Comparison of ENCODE assay signal across 15 cellular contexts in the genomic region with DNA sequence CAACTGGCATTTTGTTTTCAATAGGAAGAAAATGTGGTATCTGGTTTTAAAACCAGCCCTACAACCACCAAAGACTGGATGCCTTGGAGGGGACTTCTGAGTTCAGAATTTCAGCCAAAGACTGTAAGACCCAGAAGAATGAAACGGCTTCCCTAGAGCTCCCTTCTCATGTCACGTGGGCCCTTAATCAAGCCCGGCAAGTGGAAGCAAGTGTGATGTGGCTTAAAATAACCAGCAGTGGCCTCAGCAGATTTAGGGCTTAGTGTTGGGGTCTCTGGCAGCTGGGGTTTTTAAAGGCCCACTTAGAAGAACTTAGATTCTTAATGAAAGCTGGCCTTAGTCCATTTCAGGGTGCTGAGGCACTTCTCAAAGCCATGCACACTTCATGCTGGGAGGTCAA.
DNase-seq lines count a peak whose midpoint lies in the region; ATAC-seq, FAIRE-seq and TF ChIP-seq lines count a peak whose summit lies in the region.
"Had no signal": no experiment of that assay in that cellular context is flagged by ENCODE, and none has a peak within 500 bp of the region (broad histone marks: within the 10 kb centered on the region; RNA-seq: fewer than 3 reads in every experiment).

No MANE protein-coding gene starts in this region.

- H3K4me2 ChIP-seq in K562 (ENCODE audit: insufficient read depth, low read length) = no peak overlapping the region
- H3K4me2 ChIP-seq: BLaER1 had no signal

- H3K27me3 ChIP-seq in cardiac muscle cell (no peaks in the 10 kb centered on the region), K562 (ENCODE audit: control insufficient read depth in 2 of 2, insufficient read depth in 2 of 2, low read length in 2 of 2) (no peaks in the 10 kb centered on the region; a peak in 2 of 5 replicates), right cardiac atrium (ENCODE audit: control insufficient read depth, insufficient read depth) (no peaks in the 10 kb centered on the region)
- H3K27me3 ChIP-seq: BLaER1 had no signal

- H3K9me1 ChIP-seq in K562 (ENCODE audit: control insufficient read depth, insufficient read depth, low read length) = no peaks in the 10 kb centered on the region

- no peaks in the 10 kb centered on the region; the same call in 1 of the 2 replicates for H4K20me1 ChIP-seq in K562 (replicated peaks; ENCODE audit: control insufficient read depth, insufficient read depth, low read length)
- H4K20me1 ChIP-seq: BLaER1 had no signal

- no peak for TF ChIP-seq EP300 in K562 (IDR thresholded peaks at IDR 0.05; ENCODE audit: low read length)

- intact Hi-C loops in cardiac septum (cut with DNase I) = loop anchor here (2.0 to 5.0 kb wide), 2 partner anchors 17 to 125 kb away; no protein-coding TSS in a partner anchor
- intact Hi-C loops in K562 (cut with micrococcal nuclease) = no loop called here
- intact Hi-C loops in right cardiac atrium (cut with DNase I) = no loop called here

- BruUV-seq in K562 (replicated peaks; lab: Mats Ljungman, UMichigan) = no TSS peak

- in situ Hi-C loops in K562 (cut with MboI) = loop anchor here (10.0 to 25.0 kb wide), 2 partner anchors 267 to 505 kb away; a partner anchor contains a TSS

- no peak overlapping the region for H3K9ac ChIP-seq in K562 (ENCODE audit: insufficient read depth in 1 of 2, low read depth in 2 of 2, low read length in 2 of 2)
- H3K9ac ChIP-seq: BLaER1 had no signal

- no peak for FAIRE-seq in K562 (lab: Jason Lieb, UNC)
- FAIRE-seq: HTR-8/SVneo had no signal

- H2AFZ ChIP-seq in K562 (ENCODE audit: low read depth, low read length) = no peak overlapping the region

- H3K79me2 ChIP-seq in K562 (ENCODE audit: control insufficient read depth, insufficient read depth, low read length) = no peaks in the 10 kb centered on the region

- no peak for ATAC-seq in K562
- peak in 1 of 2 donors; percentile 36 for ATAC-seq in right cardiac atrium
- ATAC-seq in GM18907 (IDR thresholded peaks at IDR 0.05; ENCODE audit: unreplicated experiment) = no peak

- peaks cover 4% of the 10 kb centered on the region for H3K36me3 ChIP-seq in cardiac muscle cell
- no peaks in the 10 kb centered on the region for H3K36me3 ChIP-seq in K562 (ENCODE audit: control insufficient read depth, insufficient read depth, low read length)
- H3K36me3 ChIP-seq: BLaER1 had no signal

- peak overlapping the region; percentile 70 for H3K27ac ChIP-seq in cardiac muscle cell
- H3K27ac ChIP-seq in K562 (ENCODE audit: extremely low read depth, low read depth, low read length) = no peak overlapping the region
- H3K27ac ChIP-seq in right cardiac atrium (ENCODE audit: low read length) = peak overlapping the region; percentile 6
- no peak overlapping the region for H3K27ac ChIP-seq in RWPE1
- H3K27ac ChIP-seq: BLaER1 had no signal

- 0% methylated on average over 3 of the region's 3 CpGs for WGBS in K562 (ENCODE audit: insufficient coverage, low coverage, missing lambda C conversion rate)
- WGBS in right cardiac atrium = 52% methylated on average over 3 of the region's 3 CpGs

- TF ChIP-seq RAD21 in K562 (CRISPR knock-in tag; conservative IDR thresholded peaks at IDR 0.05 in 1 of 2, IDR thresholded peaks at IDR 0.05 in 1 of 2) = no peak

- CTCF ChIA-PET in K562 (lab: Yijun Ruan, JAX; ENCODE audit: low intra/inter-chr PET ratio) (no interaction called here), RWPE1 (lab: Yijun Ruan, JAX) (no interaction called here)

- H3K9me3 ChIP-seq in cardiac muscle cell (ENCODE audit: low read depth) (no peaks in the 10 kb centered on the region), K562 (replicated peaks; ENCODE audit: control insufficient read depth, insufficient read depth, low read depth, low read length) (no peaks in the 10 kb centered on the region), right cardiac atrium (ENCODE audit: control insufficient read depth, low read length) (no peaks in the 10 kb centered on the region)
- H3K9me3 ChIP-seq: BLaER1 had no signal

- peaks cover 39% of the 10 kb centered on the region for H3K4me1 ChIP-seq in cardiac muscle cell (ENCODE audit: low read depth)
- H3K4me1 ChIP-seq in K562 (replicated peaks in 1 of 2; ENCODE audit: control insufficient read depth in 2 of 2, insufficient read depth in 2 of 2, low read length in 2 of 2) = no peaks in the 10 kb centered on the region
- no peaks in the 10 kb centered on the region for H3K4me1 ChIP-seq in right cardiac atrium (ENCODE audit: control insufficient read depth, insufficient read depth, low read length)
- H3K4me1 ChIP-seq: BLaER1 had no signal

- no peak for TF ChIP-seq POLR2A in K562 (conservative IDR thresholded peaks at IDR 0.05)

- POLR2A ChIA-PET in K562 (lab: Yijun Ruan, JAX) (no interaction called here), RWPE1 (lab: Yijun Ruan, JAX; ENCODE audit: low non-redundant PET) (no interaction called here)

- no peak overlapping the region for H3K4me3 ChIP-seq in cardiac muscle cell
- no peak overlapping the region for H3K4me3 ChIP-seq in K562
- H3K4me3 ChIP-seq in right cardiac atrium (ENCODE audit: low read length) = no peak overlapping the region
- H3K4me3 ChIP-seq: BLaER1 had no signal

- peak in 1 of 2 donors; percentile 76 for DNase-seq in cardiac muscle cell (ENCODE audit: low read depth in 1 of 2, low spot score in 1 of 2)
- no peak for DNase-seq in cardiac septum (ENCODE audit: low spot score)
- DNase-seq in K562 (ENCODE audit: extremely low read depth in 1 of 4, low spot score in 3 of 4) = no peak
- no peak for DNase-seq in right cardiac atrium
- no peak for DNase-seq in RWPE1 (ENCODE audit: low spot score)
- DNase-seq in HuH-7 (ENCODE audit: low spot score) = no peak
- DNase-seq: 8988T; AML-193; CD4-positive, CD25-positive, alpha-beta regulatory T cell; DMS53; HCEC 1CT; HFFc6 had no signal

- TF ChIP-seq CTCF in cardiac muscle cell (IDR thresholded peaks at IDR 0.05; ENCODE audit: low read depth, low read length) (no peak), K562 (IDR thresholded peaks at IDR 0.05 in 2 of 3, conservative IDR thresholded peaks at IDR 0.05 in 1 of 3; ENCODE audit: insufficient read depth in 2 of 3, low read depth in 1 of 3, low read length in 3 of 3) (no peak), RWPE1 (conservative IDR thresholded peaks at IDR 0.05; ENCODE audit: low read depth) (no peak)

TF ChIP-seq in K562, 482 proteins besides CTCF, POLR2A, EP300 and RAD21:
- no peak for TF ChIP-seq ZNF696 (CRISPR knock-in tag; conservative IDR thresholded peaks at IDR 0.05)
- TF ChIP-seq, protein P1, sequence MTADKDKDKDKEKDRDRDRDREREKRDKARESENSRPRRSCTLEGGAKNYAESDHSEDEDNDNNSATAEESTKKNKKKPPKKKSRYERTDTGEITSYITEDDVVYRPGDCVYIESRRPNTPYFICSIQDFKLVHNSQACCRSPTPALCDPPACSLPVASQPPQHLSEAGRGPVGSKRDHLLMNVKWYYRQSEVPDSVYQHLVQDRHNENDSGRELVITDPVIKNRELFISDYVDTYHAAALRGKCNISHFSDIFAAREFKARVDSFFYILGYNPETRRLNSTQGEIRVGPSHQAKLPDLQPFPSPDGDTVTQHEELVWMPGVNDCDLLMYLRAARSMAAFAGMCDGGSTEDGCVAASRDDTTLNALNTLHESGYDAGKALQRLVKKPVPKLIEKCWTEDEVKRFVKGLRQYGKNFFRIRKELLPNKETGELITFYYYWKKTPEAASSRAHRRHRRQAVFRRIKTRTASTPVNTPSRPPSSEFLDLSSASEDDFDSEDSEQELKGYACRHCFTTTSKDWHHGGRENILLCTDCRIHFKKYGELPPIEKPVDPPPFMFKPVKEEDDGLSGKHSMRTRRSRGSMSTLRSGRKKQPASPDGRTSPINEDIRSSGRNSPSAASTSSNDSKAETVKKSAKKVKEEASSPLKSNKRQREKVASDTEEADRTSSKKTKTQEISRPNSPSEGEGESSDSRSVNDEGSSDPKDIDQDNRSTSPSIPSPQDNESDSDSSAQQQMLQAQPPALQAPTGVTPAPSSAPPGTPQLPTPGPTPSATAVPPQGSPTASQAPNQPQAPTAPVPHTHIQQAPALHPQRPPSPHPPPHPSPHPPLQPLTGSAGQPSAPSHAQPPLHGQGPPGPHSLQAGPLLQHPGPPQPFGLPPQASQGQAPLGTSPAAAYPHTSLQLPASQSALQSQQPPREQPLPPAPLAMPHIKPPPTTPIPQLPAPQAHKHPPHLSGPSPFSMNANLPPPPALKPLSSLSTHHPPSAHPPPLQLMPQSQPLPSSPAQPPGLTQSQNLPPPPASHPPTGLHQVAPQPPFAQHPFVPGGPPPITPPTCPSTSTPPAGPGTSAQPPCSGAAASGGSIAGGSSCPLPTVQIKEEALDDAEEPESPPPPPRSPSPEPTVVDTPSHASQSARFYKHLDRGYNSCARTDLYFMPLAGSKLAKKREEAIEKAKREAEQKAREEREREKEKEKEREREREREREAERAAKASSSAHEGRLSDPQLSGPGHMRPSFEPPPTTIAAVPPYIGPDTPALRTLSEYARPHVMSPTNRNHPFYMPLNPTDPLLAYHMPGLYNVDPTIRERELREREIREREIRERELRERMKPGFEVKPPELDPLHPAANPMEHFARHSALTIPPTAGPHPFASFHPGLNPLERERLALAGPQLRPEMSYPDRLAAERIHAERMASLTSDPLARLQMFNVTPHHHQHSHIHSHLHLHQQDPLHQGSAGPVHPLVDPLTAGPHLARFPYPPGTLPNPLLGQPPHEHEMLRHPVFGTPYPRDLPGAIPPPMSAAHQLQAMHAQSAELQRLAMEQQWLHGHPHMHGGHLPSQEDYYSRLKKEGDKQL (CRISPR knock-in tag; IDR thresholded peaks at IDR 0.05; ENCODE audit: borderline replicate concordance) = no peak
- TF ChIP-seq, protein P2, sequence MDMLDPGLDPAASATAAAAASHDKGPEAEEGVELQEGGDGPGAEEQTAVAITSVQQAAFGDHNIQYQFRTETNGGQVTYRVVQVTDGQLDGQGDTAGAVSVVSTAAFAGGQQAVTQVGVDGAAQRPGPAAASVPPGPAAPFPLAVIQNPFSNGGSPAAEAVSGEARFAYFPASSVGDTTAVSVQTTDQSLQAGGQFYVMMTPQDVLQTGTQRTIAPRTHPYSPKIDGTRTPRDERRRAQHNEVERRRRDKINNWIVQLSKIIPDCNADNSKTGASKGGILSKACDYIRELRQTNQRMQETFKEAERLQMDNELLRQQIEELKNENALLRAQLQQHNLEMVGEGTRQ (CRISPR knock-in tag; IDR thresholded peaks at IDR 0.05) = peak; percentile 26; the same call in 1 of the 2 replicates
- no peak for TF ChIP-seq NFIX (CRISPR knock-in tag; IDR thresholded peaks at IDR 0.05; ENCODE audit: low read depth)

Comparison
In these comparisons a context has a peak if more than half of its experiments do, and no peak if none do; other contexts are left out.
1. H3K27ac ChIP-seq: peak in cardiac muscle cell (single experiment) and right cardiac atrium (single experiment); none in K562 (single experiment) and RWPE1 (single experiment).